8 cellular contexts compared by ENCODE assay signal in genomic region chr11:2305140-2305861, GRCh38.
DNase-seq lines count a peak whose midpoint lies in the region; TF ChIP-seq lines count a peak whose summit lies in the region.

No MANE protein-coding gene starts in this region.

- no peaks in the 10 kb centered on the region for H3K36me3 ChIP-seq in mucosa of stomach (ENCODE audit: control insufficient read depth, insufficient read depth, low read length)

- no peak overlapping the region for H3K4me3 ChIP-seq in AG04449 (ENCODE audit: low read depth, low read length)
- no peak overlapping the region for H3K4me3 ChIP-seq in epithelial cell of esophagus (ENCODE audit: low read length)
- H3K4me3 ChIP-seq in mucosa of stomach (ENCODE audit: low read length), result no peak overlapping the region

- H3K27me3 ChIP-seq in mucosa of stomach (ENCODE audit: control insufficient read depth, insufficient read depth, low read length), result no peaks in the 10 kb centered on the region

- TF ChIP-seq CTCF in AG04449 (IDR thresholded peaks at IDR 0.05; ENCODE audit: insufficient read depth, low read length, missing control alignments), result peak; percentile 79
- peak; percentile 83 for TF ChIP-seq CTCF in GM20000 (IDR thresholded peaks at IDR 0.05; ENCODE audit: extremely low read depth, missing control alignments)
- TF ChIP-seq CTCF in epithelial cell of esophagus (IDR thresholded peaks at IDR 0.05; ENCODE audit: insufficient read depth, low read depth, low read length, missing control alignments), result peak; percentile 82

- POLR2A ChIA-PET in AG04449 (lab: Yijun Ruan, JAX), result interaction anchor here (1.3 to 1.8 kb wide), 2 partner anchors 73 to 95 kb away, joined by 5 to 9 read pairs; partner anchors contain the start of gene TSSC4

- peak overlapping the region; percentile 53 for H3K9ac ChIP-seq in mucosa of stomach (ENCODE audit: low read length)

- H3K4me1 ChIP-seq in mucosa of stomach (ENCODE audit: control insufficient read depth, insufficient read depth, low read length), result peaks cover 25% of the 10 kb centered on the region

- no peak for DNase-seq in AG04449 (ENCODE audit: low read depth, low spot score)
- peak; percentile 86 for DNase-seq in GM20000 (ENCODE audit: low spot score)
- DNase-seq in NOMO-1 treated with DMSO at 0.1 percent for 48 hours (lab: John Stamatoyannopoulos, UW; ENCODE audit: unreplicated experiment), result peak; percentile 67
- peak; percentile 83 for DNase-seq in activated T-cell treated with anti-CD3 and anti-CD28 coated beads for 1 hour (ENCODE audit: low read depth)
- DNase-seq in epithelial cell of esophagus (ENCODE audit: low read depth), result peak; percentile 68
- peak; percentile 61 to 75 for DNase-seq in stimulated activated CD8-positive, alpha-beta memory T cell treated with anti-CD3 and anti-CD28 coated beads, Interleukin-4, amount 100 ng/mL, for 4 hours (ENCODE audit: low read depth in 2 of 2, low spot score in 1 of 2)
- DNase-seq in cerebellar nuclear complex (lab: John Stamatoyannopoulos, UW), result no peak

- CTCF ChIA-PET in AG04449 (lab: Yijun Ruan, JAX), result interaction anchor here (0.6 to 12.3 kb wide), 31 partner anchors 8 to 588 kb away, joined by 3 to 381 read pairs (median 4); partner anchors contain the start of gene TSSC4

- no peaks in the 10 kb centered on the region for H3K9me3 ChIP-seq in mucosa of stomach (ENCODE audit: control insufficient read depth, low read length)

Comparison
In these comparisons a context has a peak if more than half of its experiments do, and no peak if none do; other contexts are left out.
1. DNase-seq: peak in GM20000 (single experiment), NOMO-1 treated with DMSO at 0.1 percent for 48 hours (single experiment), activated T-cell treated with anti-CD3 and anti-CD28 coated beads for 1 hour (single experiment), epithelial cell of esophagus (single experiment) and stimulated activated CD8-positive, alpha-beta memory T cell treated with anti-CD3 and anti-CD28 coated beads, Interleukin-4, amount 100 ng/mL, for 4 hours (2 of 2); none in AG04449 (single experiment) and cerebellar nuclear complex (0 of 2).
2. Peak in every context shown above with its lines, with median percentiles within 50 percentile points of each other: CTCF ChIP-seq.